Comparison of ENCODE assay signal across 11 cellular contexts in genomic region chr10:60003709-60004191, GRCh38.
"Had no signal": no experiment of that assay in that cellular context is flagged by ENCODE, and none has a peak within 500 bp of the region (broad histone marks: within the 10 kb centered on the region; RNA-seq: fewer than 3 reads in every experiment).

No MANE protein-coding gene starts in this region.

- H3K27me3 ChIP-seq: suprapubic skin had no signal

- ATAC-seq: activated T-cell treated with anti-CD3 and anti-CD28 coated beads, Interleukin-2, amount 50 U/mL, for 4 hours; stimulated activated naive CD8-positive, alpha-beta T cell treated with anti-CD3 and anti-CD28 coated beads, Interleukin-15, Interleukin-2, amounts not matched to agents 100 U/mL and 50 U/mL, for 24 hours had no signal

- H3K4me1 ChIP-seq: suprapubic skin had no signal

- H3K27ac ChIP-seq: suprapubic skin had no signal

- H3K36me3 ChIP-seq: suprapubic skin had no signal

- DNase-seq: activated CD4-positive, alpha-beta memory T cell treated with anti-CD3 and anti-CD28 coated beads for 36 hours; activated CD4-positive, alpha-beta T cell treated with anti-CD3 and anti-CD28 coated beads for 1 hour; activated gamma-delta T cell; activated T-cell treated with anti-CD3 and anti-CD28 coated beads, Interleukin-2, amount 50 U/mL, for 4 hours; dermis blood vessel endothelial cell; endodermal cell; hippocampal formation; stimulated activated CD4-positive, alpha-beta T cell treated with anti-CD3 and anti-CD28 coated beads, Interleukin-4, amount 100 ng/mL, for 1 hour; stimulated activated CD8-positive, alpha-beta memory T cell treated with anti-CD3 and anti-CD28 coated beads, Interleukin-4, amount 100 ng/mL, for 48 hours; stimulated activated naive CD8-positive, alpha-beta T cell treated with anti-CD3 and anti-CD28 coated beads, Interleukin-15, Interleukin-2, amounts not matched to agents 100 U/mL and 50 U/mL, for 24 hours had no signal

- H3K4me3 ChIP-seq: suprapubic skin had no signal

- H3K9me3 ChIP-seq: suprapubic skin had no signal
